Comparison of ENCODE assay signal across 26 cellular contexts in genomic region chr10:114600067-114600466, GRCh38.
"Had no signal": no experiment of that assay in that cellular context is flagged by ENCODE, and none has a peak within 500 bp of the region (broad histone marks: within the 10 kb centered on the region; RNA-seq: fewer than 3 reads in every experiment).

No MANE protein-coding gene starts in this region.

- H3K36me3 Mint-ChIP-seq: activated naive CD4-positive, alpha-beta T cell treated with anti-CD3 and anti-CD28 coated beads, Interleukin-2, amount 50 U/mL, for 72 hours had no signal

- H3K36me3 ChIP-seq: breast epithelium had no signal

- DNase-seq: activated CD4-positive, alpha-beta T cell treated with anti-CD3 and anti-CD28 coated beads, Interleukin-2, amount 10 ng/mL, durations not matched to agents 24 days and 14 days; activated CD4-positive, alpha-beta T cell treated with anti-CD3 and anti-CD28 coated beads, Interleukin-2, amount 50 U/mL, for 4 hours; activated CD8-positive, alpha-beta T cell treated with anti-CD3 and anti-CD28 coated beads for 36 hours; activated gamma-delta T cell treated with Interleukin-2 at 50 U/mL for 16 hours; activated naive CD4-positive, alpha-beta T cell treated with anti-CD3 and anti-CD28 coated beads for 36 hours; activated T-cell treated with anti-CD3 and anti-CD28 coated beads, Interleukin-2, amount 50 U/mL, for 24 hours; adrenal gland; body of pancreas; IMR-90; NCI-H1048; NCI-H1105 treated with DMSO at 0.1 percent for 48 hours; NCI-H1436 treated with DMSO at 0.1 percent for 48 hours; NCI-H1694 treated with DMSO at 0.1 percent for 48 hours; NCI-H2029; NCI-H345; NCI-H524 treated with DMSO at 0.1 percent for 48 hours; NK-92 treated with Interleukin-12 subunit alpha and Interleukin-12 subunit beta, amount 100 ng/mL, for 24 hours; PC-3; T1000 had no signal

- H3K4me1 ChIP-seq: breast epithelium, SJCRH30 had no signal

- H3K27ac Mint-ChIP-seq: activated CD4-positive, alpha-beta T cell treated with anti-CD3 and anti-CD28 coated beads, Interleukin-2, amount 10 ng/mL, durations not matched to agents 24 days and 14 days; activated CD8-positive, alpha-beta T cell treated with anti-CD3 and anti-CD28 coated beads for 36 hours; activated naive CD4-positive, alpha-beta T cell treated with anti-CD3 and anti-CD28 coated beads for 36 hours; activated naive CD4-positive, alpha-beta T cell treated with anti-CD3 and anti-CD28 coated beads, Interleukin-2, amount 50 U/mL, for 72 hours; activated T-cell treated with anti-CD3 and anti-CD28 coated beads, Interleukin-2, amount 50 U/mL, for 24 hours had no signal

- H3K27me3 ChIP-seq: adrenal gland, body of pancreas, breast epithelium, SJCRH30 had no signal

- H3K9me3 Mint-ChIP-seq: activated CD4-positive, alpha-beta T cell treated with anti-CD3 and anti-CD28 coated beads, Interleukin-2, amount 10 ng/mL, durations not matched to agents 24 days and 14 days; activated CD8-positive, alpha-beta T cell treated with anti-CD3 and anti-CD28 coated beads for 36 hours; activated naive CD4-positive, alpha-beta T cell treated with anti-CD3 and anti-CD28 coated beads for 36 hours; activated naive CD4-positive, alpha-beta T cell treated with anti-CD3 and anti-CD28 coated beads, Interleukin-2, amount 50 U/mL, for 72 hours; activated T-cell treated with anti-CD3 and anti-CD28 coated beads, Interleukin-2, amount 50 U/mL, for 24 hours had no signal

- ATAC-seq: activated CD8-positive, alpha-beta T cell treated with anti-CD3 and anti-CD28 coated beads for 36 hours; activated naive CD4-positive, alpha-beta T cell treated with anti-CD3 and anti-CD28 coated beads, Interleukin-2, amount 50 U/mL, for 72 hours; body of pancreas; K562; PC-3; Right ventricle myocardium inferior had no signal

- H3K27ac ChIP-seq: body of pancreas, breast epithelium, RWPE1, SJCRH30, SK-N-MC had no signal

- H3K9me3 ChIP-seq: adrenal gland, body of pancreas, breast epithelium, SJCRH30 had no signal

- H3K4me3 Mint-ChIP-seq: activated CD4-positive, alpha-beta T cell treated with anti-CD3 and anti-CD28 coated beads, Interleukin-2, amount 10 ng/mL, durations not matched to agents 24 days and 14 days; activated CD8-positive, alpha-beta T cell treated with anti-CD3 and anti-CD28 coated beads for 36 hours; activated naive CD4-positive, alpha-beta T cell treated with anti-CD3 and anti-CD28 coated beads for 36 hours; activated T-cell treated with anti-CD3 and anti-CD28 coated beads, Interleukin-2, amount 50 U/mL, for 24 hours had no signal

- H3K4me3 ChIP-seq: adrenal gland, body of pancreas, breast epithelium, K562, SJCRH30, SK-N-MC had no signal
